38 cellular contexts compared by ENCODE assay signal in the genomic region with DNA sequence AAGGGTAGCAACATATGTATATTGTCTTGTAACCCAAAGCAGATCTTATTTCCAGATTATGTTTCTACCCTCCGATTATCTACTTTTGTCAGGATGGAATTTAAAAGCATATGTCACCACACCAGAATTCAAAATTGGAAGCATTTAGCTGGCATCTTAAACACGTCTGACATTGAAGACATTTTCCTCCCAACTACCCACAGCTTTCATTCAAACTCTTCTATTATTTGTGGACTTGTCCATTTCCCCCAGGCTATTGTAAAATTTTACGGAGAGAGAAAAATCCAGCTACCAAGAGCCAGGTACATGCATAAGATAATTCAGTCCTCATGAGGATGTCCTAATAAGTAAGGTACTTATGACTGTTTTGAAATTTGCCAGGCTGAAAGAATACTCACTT.
"Had no signal": no experiment of that assay in that cellular context is flagged by ENCODE, and none has a peak within 500 bp of the region (broad histone marks: within the 10 kb centered on the region; RNA-seq: fewer than 3 reads in every experiment).

No MANE protein-coding gene starts in this region.

- H3K4me1 ChIP-seq: adrenal gland, ascending aorta, body of pancreas, breast epithelium had no signal

- H3K36me3 ChIP-seq: adrenal gland, ascending aorta, brain microvascular endothelial cell, breast epithelium, cardiac muscle cell had no signal

- H3K27me3 Mint-ChIP-seq: activated naive CD4-positive, alpha-beta T cell treated with anti-CD3 and anti-CD28 coated beads, Interleukin-2, amount 10 ng/mL, durations not matched to agents 7 days and 5 days; activated naive CD4-positive, alpha-beta T cell treated with anti-CD3 and anti-CD28 coated beads, Interleukin-2, amount 50 U/mL, for 24 hours; activated naive CD8-positive, alpha-beta T cell; activated naive CD8-positive, alpha-beta T cell treated with anti-CD3 and anti-CD28 coated beads for 36 hours; activated naive CD8-positive, alpha-beta T cell treated with anti-CD3 and anti-CD28 coated beads, Interleukin-2, amount 10 ng/mL, durations not matched to agents 7 days and 5 days; activated naive CD8-positive, alpha-beta T cell treated with anti-CD3 and anti-CD28 coated beads, Interleukin-2, amount 50 U/mL, for 24 hours; activated T-cell treated with anti-CD3 and anti-CD28 coated beads, Interleukin-2, amount 50 U/mL, for 24 hours; activated T-helper 17 cell treated with anti-CD3 and anti-CD28 coated beads, Interleukin-2, amount 50 U/mL, for 72 hours; central memory CD8-positive, alpha-beta T cell had no signal

- DNase-seq: activated effector memory CD4-positive, alpha-beta T cell treated with anti-CD3 and anti-CD28 coated beads, Interleukin-2, amount 50 U/mL, for 16 hours; activated effector memory CD4-positive, alpha-beta T cell treated with Interleukin-2 at 50 U/mL for 16 hours; activated gamma-delta T cell; activated gamma-delta T cell treated with Interleukin-2 at 50 U/mL for 16 hours; activated naive CD4-positive, alpha-beta T cell; activated naive CD4-positive, alpha-beta T cell treated with anti-CD3 and anti-CD28 coated beads for 36 hours; activated naive CD4-positive, alpha-beta T cell treated with anti-CD3 and anti-CD28 coated beads, Interleukin-2, amount 10 ng/mL, durations not matched to agents 7 days and 5 days; activated naive CD4-positive, alpha-beta T cell treated with anti-CD3 and anti-CD28 coated beads, Interleukin-2, amount 50 U/mL, for 16 hours; activated naive CD4-positive, alpha-beta T cell treated with Interleukin-2 at 50 U/mL for 16 hours; activated naive CD8-positive, alpha-beta T cell treated with anti-CD3 and anti-CD28 coated beads for 36 hours; activated naive CD8-positive, alpha-beta T cell treated with anti-CD3 and anti-CD28 coated beads, Interleukin-2, amount 10 ng/mL, durations not matched to agents 7 days and 5 days; activated naive CD8-positive, alpha-beta T cell treated with anti-CD3 and anti-CD28 coated beads, Interleukin-2, amount 50 U/mL, for 24 hours; activated T-cell treated with anti-CD3 and anti-CD28 coated beads, Interleukin-2, amount 50 U/mL, for 1 hour; activated T-cell treated with anti-CD3 and anti-CD28 coated beads, Interleukin-2, amount 50 U/mL, for 24 hours; activated T-cell treated with anti-CD3 and anti-CD28 coated beads, Interleukin-2, amount 50 U/mL, for 4 hours; activated T-cell treated with anti-CD3 and anti-CD28 coated beads, Interleukin-2, amount 50 U/mL, for 48 hours; activated T-cell treated with anti-CD3 and anti-CD28 coated beads, Interleukin-2, amount 50 U/mL, for 72 hours; adrenal gland; amniotic stem cell; amygdala; anterior cingulate cortex; aorta; body of pancreas; brain microvascular endothelial cell; caudate nucleus; central memory CD4-positive, alpha-beta T cell; cerebellar nuclear complex had no signal

- H3K4me3 Mint-ChIP-seq: activated naive CD4-positive, alpha-beta T cell treated with anti-CD3 and anti-CD28 coated beads for 36 hours; activated naive CD4-positive, alpha-beta T cell treated with anti-CD3 and anti-CD28 coated beads, Interleukin-2, amount 10 ng/mL, durations not matched to agents 7 days and 5 days; activated naive CD4-positive, alpha-beta T cell treated with anti-CD3 and anti-CD28 coated beads, Interleukin-2, amount 50 U/mL, for 24 hours; activated naive CD8-positive, alpha-beta T cell; activated naive CD8-positive, alpha-beta T cell treated with anti-CD3 and anti-CD28 coated beads for 36 hours; activated naive CD8-positive, alpha-beta T cell treated with anti-CD3 and anti-CD28 coated beads, Interleukin-2, amount 10 ng/mL, durations not matched to agents 7 days and 5 days; activated naive CD8-positive, alpha-beta T cell treated with anti-CD3 and anti-CD28 coated beads, Interleukin-2, amount 50 U/mL, for 24 hours; activated T-cell treated with anti-CD3 and anti-CD28 coated beads, Interleukin-2, amount 50 U/mL, for 24 hours; activated T-cell treated with anti-CD3 and anti-CD28 coated beads, Interleukin-2, amount 50 U/mL, for 4 hours; activated T-cell treated with anti-CD3 and anti-CD28 coated beads, Interleukin-2, amount 50 U/mL, for 72 hours; activated T-helper 1 cell treated with anti-CD3 and anti-CD28 coated beads, Interleukin-12 subunit alpha, Interleukin-12 subunit beta, Interleukin-2, Interleukin-4 antibody, amounts not matched to agents 30 ng/mL and 10 ng/mL and 1 ng/mL, durations not matched to agents 14 hours and 24 hours and 36 hours; activated T-helper 17 cell treated with anti-CD3 and anti-CD28 coated beads, Interleukin-2, amount 50 U/mL, for 72 hours; brain; central memory CD8-positive, alpha-beta T cell had no signal

- H3K4me3 ChIP-seq: adrenal gland, ascending aorta, body of pancreas, breast epithelium, cardiac muscle cell had no signal

- H3K9me3 ChIP-seq: ascending aorta, body of pancreas, breast epithelium had no signal

- H3K4me1 Mint-ChIP-seq: activated naive CD4-positive, alpha-beta T cell treated with anti-CD3 and anti-CD28 coated beads, Interleukin-2, amount 10 ng/mL, durations not matched to agents 7 days and 5 days; activated naive CD4-positive, alpha-beta T cell treated with anti-CD3 and anti-CD28 coated beads, Interleukin-2, amount 50 U/mL, for 24 hours; activated naive CD8-positive, alpha-beta T cell treated with anti-CD3 and anti-CD28 coated beads for 36 hours; activated naive CD8-positive, alpha-beta T cell treated with anti-CD3 and anti-CD28 coated beads, Interleukin-2, amount 10 ng/mL, durations not matched to agents 7 days and 5 days; activated naive CD8-positive, alpha-beta T cell treated with anti-CD3 and anti-CD28 coated beads, Interleukin-2, amount 50 U/mL, for 24 hours; activated T-helper 17 cell treated with anti-CD3 and anti-CD28 coated beads, Interleukin-2, amount 50 U/mL, for 72 hours; brain; central memory CD8-positive, alpha-beta T cell had no signal

- H3K27ac Mint-ChIP-seq: activated naive CD4-positive, alpha-beta T cell treated with anti-CD3 and anti-CD28 coated beads for 36 hours; activated naive CD4-positive, alpha-beta T cell treated with anti-CD3 and anti-CD28 coated beads, Interleukin-2, amount 10 ng/mL, durations not matched to agents 7 days and 5 days; activated naive CD4-positive, alpha-beta T cell treated with anti-CD3 and anti-CD28 coated beads, Interleukin-2, amount 50 U/mL, for 24 hours; activated naive CD4-positive, alpha-beta T cell treated with anti-CD3 and anti-CD28 coated beads, Interleukin-2, amount 50 U/mL, for 72 hours; activated naive CD8-positive, alpha-beta T cell; activated naive CD8-positive, alpha-beta T cell treated with anti-CD3 and anti-CD28 coated beads for 36 hours; activated naive CD8-positive, alpha-beta T cell treated with anti-CD3 and anti-CD28 coated beads, Interleukin-2, amount 10 ng/mL, durations not matched to agents 7 days and 5 days; activated naive CD8-positive, alpha-beta T cell treated with anti-CD3 and anti-CD28 coated beads, Interleukin-2, amount 50 U/mL, for 24 hours; activated T-cell treated with anti-CD3 and anti-CD28 coated beads, Interleukin-2, amount 50 U/mL, for 24 hours; activated T-cell treated with anti-CD3 and anti-CD28 coated beads, Interleukin-2, amount 50 U/mL, for 72 hours; activated T-helper 1 cell treated with anti-CD3 and anti-CD28 coated beads, Interleukin-12 subunit alpha, Interleukin-12 subunit beta, Interleukin-2, Interleukin-4 antibody, amounts not matched to agents 30 ng/mL and 10 ng/mL and 1 ng/mL, durations not matched to agents 14 hours and 24 hours and 36 hours; activated T-helper 17 cell treated with anti-CD3 and anti-CD28 coated beads, Interleukin-2, amount 50 U/mL, for 72 hours; activated T-helper 2 cell treated with anti-CD3 and anti-CD28 coated beads, Interferon-gamma antibody, Interleukin-2, Interleukin-4, amounts not matched to agents 10 μg/mL and 5 μg/mL and 100 μg/mL, durations not matched to agents 14 hours and 24 hours and 36 hours; brain had no signal

- ATAC-seq: activated naive CD4-positive, alpha-beta T cell treated with anti-CD3 and anti-CD28 coated beads, Interleukin-2, amount 50 U/mL, for 72 hours; activated naive CD8-positive, alpha-beta T cell treated with anti-CD3 and anti-CD28 coated beads, Interleukin-2, amount 50 U/mL, for 24 hours; activated T-cell treated with anti-CD3 and anti-CD28 coated beads, Interleukin-2, amount 50 U/mL, for 4 hours; activated T-cell treated with anti-CD3 and anti-CD28 coated beads, Interleukin-2, amount 50 U/mL, for 72 hours; activated T-helper 17 cell treated with anti-CD3 and anti-CD28 coated beads, Interleukin-2, amount 50 U/mL, for 72 hours; body of pancreas had no signal

- H3K36me3 Mint-ChIP-seq: activated naive CD4-positive, alpha-beta T cell treated with anti-CD3 and anti-CD28 coated beads, Interleukin-2, amount 10 ng/mL, durations not matched to agents 7 days and 5 days; activated naive CD4-positive, alpha-beta T cell treated with anti-CD3 and anti-CD28 coated beads, Interleukin-2, amount 50 U/mL, for 24 hours; activated naive CD4-positive, alpha-beta T cell treated with anti-CD3 and anti-CD28 coated beads, Interleukin-2, amount 50 U/mL, for 72 hours; activated naive CD8-positive, alpha-beta T cell; activated naive CD8-positive, alpha-beta T cell treated with anti-CD3 and anti-CD28 coated beads for 36 hours; activated naive CD8-positive, alpha-beta T cell treated with anti-CD3 and anti-CD28 coated beads, Interleukin-2, amount 10 ng/mL, durations not matched to agents 7 days and 5 days; brain had no signal

- H3K27me3 ChIP-seq: adrenal gland, ascending aorta, body of pancreas, brain microvascular endothelial cell, breast epithelium, cardiac muscle cell had no signal

- H3K9me3 Mint-ChIP-seq: activated naive CD4-positive, alpha-beta T cell treated with anti-CD3 and anti-CD28 coated beads, Interleukin-2, amount 50 U/mL, for 24 hours; activated naive CD8-positive, alpha-beta T cell treated with anti-CD3 and anti-CD28 coated beads for 36 hours had no signal

- H3K27ac ChIP-seq: adrenal gland, ascending aorta, body of pancreas, brain microvascular endothelial cell, breast epithelium, cardiac muscle cell had no signal
